ENCODE assay signal across 17 cellular contexts in the genomic region with DNA sequence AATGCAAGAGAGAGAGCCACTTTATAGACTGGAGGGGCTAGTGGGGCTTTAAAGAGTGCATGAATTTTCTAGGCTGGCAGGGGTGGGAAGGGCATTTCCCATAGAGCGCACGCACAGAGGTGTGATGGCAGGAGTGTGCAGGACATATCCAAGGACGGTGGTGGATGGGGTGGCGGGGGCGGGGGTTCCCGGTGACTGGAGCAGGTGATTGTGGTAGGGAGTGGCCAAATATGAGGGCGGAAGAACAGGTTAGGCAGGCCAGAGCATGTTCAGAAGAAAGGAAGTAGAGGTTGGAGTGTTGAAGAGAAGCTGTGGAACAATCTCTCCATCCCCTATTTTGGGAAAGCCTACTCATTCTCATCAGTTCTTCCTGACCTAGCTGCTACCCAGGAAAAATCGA. TPM values are rescaled to one million over a fixed set of nuclear protein-coding genes. Genes with fewer than 3 reads are reported as not detected.
DNase-seq lines count a peak whose midpoint lies in the region; ATAC-seq and TF ChIP-seq lines count a peak whose summit lies in the region.
"Had no signal": no experiment of that assay in that cellular context is flagged by ENCODE, and none has a peak within 500 bp of the region (broad histone marks: within the 10 kb centered on the region; RNA-seq: fewer than 3 reads in every experiment).

No MANE protein-coding gene starts in this region.

- no peaks in the 10 kb centered on the region for H3K4me1 Mint-ChIP-seq in CD8-positive, alpha-beta T cell (ENCODE audit: low read depth)

- peak overlapping the region; percentile 60 for H3K27ac ChIP-seq in PC-9
- H3K27ac ChIP-seq in CD8-positive, alpha-beta T cell (ENCODE audit: low read depth, low read length): no peak overlapping the region
- no peak overlapping the region for H3K27ac ChIP-seq in effector memory CD4-positive, alpha-beta T cell (ENCODE audit: insufficient read depth, low read length, poor library complexity, severe bottlenecking)
- H3K27ac ChIP-seq: A549, esophagus muscularis mucosa, HL-60 had no signal

- intact Hi-C loops in PC-9 (cut with micrococcal nuclease; ENCODE audit: unreplicated experiment): no loop called here
- intact Hi-C loops in CD8-positive, alpha-beta T cell (cut with DNase I, micrococcal nuclease): no loop called here

- POLR2A ChIA-PET in PC-9 (lab: Charles Lee; ENCODE audit: unreplicated experiment): no interaction called here
- POLR2A ChIA-PET in CD8-positive, alpha-beta T cell (lab: Charles Lee): interaction anchor here (0.6 kb wide), 1 partner anchor 12 kb away, joined by 3 read pairs; no protein-coding TSS in a partner anchor

- H3K4me3 ChIP-seq in PC-9: no peak overlapping the region
- H3K4me3 ChIP-seq in CD8-positive, alpha-beta T cell (ENCODE audit: low read depth, low read length): no peak overlapping the region
- H3K4me3 ChIP-seq in effector memory CD4-positive, alpha-beta T cell (ENCODE audit: insufficient read depth, low read depth, low read length, poor library complexity, severe bottlenecking): no peak overlapping the region
- H3K4me3 ChIP-seq: A549, esophagus muscularis mucosa, HAP-1 had no signal

- peaks cover 2% of the 10 kb centered on the region for H3K27me3 Mint-ChIP-seq in CD8-positive, alpha-beta T cell (ENCODE audit: low read depth)

- no peaks in the 10 kb centered on the region for H4K20me1 ChIP-seq in PC-9 (ENCODE audit: insufficient read depth)

- H3K9me3 ChIP-seq in PC-9 (ENCODE audit: insufficient read depth, low read depth): no peaks in the 10 kb centered on the region
- H3K9me3 ChIP-seq in CD8-positive, alpha-beta T cell (ENCODE audit: low read length): no peaks in the 10 kb centered on the region
- H3K9me3 ChIP-seq in effector memory CD4-positive, alpha-beta T cell (ENCODE audit: control insufficient read depth, low read length): no peaks in the 10 kb centered on the region
- H3K9me3 ChIP-seq: HAP-1 had no signal

- CTCF ChIA-PET in PC-9 (lab: Charles Lee): no interaction called here
- CTCF ChIA-PET in CD8-positive, alpha-beta T cell (lab: Charles Lee): interaction anchor here (0.6 to 1.0 kb wide), 2 partner anchors 73 to 220 kb away, joined by 3 to 4 read pairs; no protein-coding TSS in a partner anchor

- no peak for TF ChIP-seq CTCF in PC-9 (conservative IDR thresholded peaks at IDR 0.05)
- TF ChIP-seq CTCF in CD8-positive, alpha-beta T cell (IDR thresholded peaks at IDR 0.05): no peak

- H3K9me3 Mint-ChIP-seq in CD8-positive, alpha-beta T cell: no peaks in the 10 kb centered on the region
- H3K9me3 Mint-ChIP-seq: activated T-cell treated with anti-CD3 and anti-CD28 coated beads, Interleukin-2, amount 50 U/mL, for 72 hours; T-helper 2 cell treated with Interferon-gamma antibody and Interleukin-4, amounts not matched to agents 5 μg/mL and 100 μg/mL, for 36 hours had no signal

- H2AFZ ChIP-seq in PC-9: 0 out of 2 replicates have a peak overlapping the region, but pooled peaks have one; percentile 54

- no peaks in the 10 kb centered on the region for H3K9me2 ChIP-seq in PC-9 (ENCODE audit: insufficient read depth)

- H3K4me2 ChIP-seq in PC-9: peak overlapping the region; percentile 68
- H3K4me2 ChIP-seq: A549 had no signal

- BruUV-seq in PC-9 (replicated peaks; lab: Mats Ljungman, UMichigan): no TSS peak

- DNase-seq in NCI-H187 treated with DMSO at 0.1 percent for 48 hours (lab: John Stamatoyannopoulos, UW) (peak; percentile 3), NCI-H187 (lab: John Stamatoyannopoulos, UW) (no peak), PC-9 (peak; percentile 67 to 73), kidney tubule cell (ENCODE audit: low spot score) (peak; percentile 39), ureter (ENCODE audit: low spot score) (peak; percentile 82)
- DNase-seq in CD8-positive, alpha-beta T cell: no peak
- DNase-seq in effector memory CD4-positive, alpha-beta T cell: no peak
- DNase-seq: activated CD4-positive, alpha-beta T cell treated with anti-CD3 and anti-CD28 coated beads for 48 hours; activated T-cell treated with anti-CD3 and anti-CD28 coated beads, Interleukin-2, amount 50 U/mL, for 72 hours; mesenchymal stem cell had no signal

- H3K4me3 Mint-ChIP-seq in CD8-positive, alpha-beta T cell: no peak overlapping the region
- H3K4me3 Mint-ChIP-seq: activated T-cell treated with anti-CD3 and anti-CD28 coated beads, Interleukin-2, amount 50 U/mL, for 72 hours; T-helper 2 cell treated with Interferon-gamma antibody and Interleukin-4, amounts not matched to agents 5 μg/mL and 100 μg/mL, for 36 hours had no signal

- H3K36me3 Mint-ChIP-seq in CD8-positive, alpha-beta T cell: no peaks in the 10 kb centered on the region

- H3K79me2 ChIP-seq in PC-9 (ENCODE audit: low read depth): no peaks in the 10 kb centered on the region

- H3F3A ChIP-seq in PC-9 (ENCODE audit: insufficient read depth, low read depth): peaks cover 6% of the 10 kb centered on the region; the same call in 1 of the 2 replicates

- no peak overlapping the region for H3K27ac Mint-ChIP-seq in CD8-positive, alpha-beta T cell
- H3K27ac Mint-ChIP-seq: activated T-cell treated with anti-CD3 and anti-CD28 coated beads, Interleukin-2, amount 50 U/mL, for 72 hours; T-helper 2 cell treated with Interferon-gamma antibody and Interleukin-4, amounts not matched to agents 5 μg/mL and 100 μg/mL, for 36 hours had no signal

- H3K36me3 ChIP-seq in PC-9 (ENCODE audit: low read depth): no peaks in the 10 kb centered on the region
- H3K36me3 ChIP-seq in CD8-positive, alpha-beta T cell (ENCODE audit: insufficient read depth, low read length): no peaks in the 10 kb centered on the region
- no peaks in the 10 kb centered on the region for H3K36me3 ChIP-seq in effector memory CD4-positive, alpha-beta T cell (ENCODE audit: control insufficient read depth, insufficient read depth, low read length)
- H3K36me3 ChIP-seq: esophagus muscularis mucosa, HAP-1 had no signal

- no peaks in the 10 kb centered on the region for H3K27me3 ChIP-seq in PC-9 (ENCODE audit: insufficient read depth, low read depth)
- no peaks in the 10 kb centered on the region for H3K27me3 ChIP-seq in CD8-positive, alpha-beta T cell (ENCODE audit: insufficient read depth, low read length)
- H3K27me3 ChIP-seq in effector memory CD4-positive, alpha-beta T cell (replicated peaks; ENCODE audit: control insufficient read depth, insufficient read depth, low read length, poor library complexity, severe bottlenecking): no peaks in the 10 kb centered on the region
- H3K27me3 ChIP-seq: esophagus muscularis mucosa had no signal

- no peak for ATAC-seq in CD8-positive, alpha-beta T cell
- ATAC-seq in GM18870 (IDR thresholded peaks at IDR 0.05; ENCODE audit: unreplicated experiment): no peak
- ATAC-seq: A549; activated T-cell treated with anti-CD3 and anti-CD28 coated beads, Interleukin-2, amount 50 U/mL, for 72 hours; Right ventricle myocardium inferior had no signal

- peaks cover 27% of the 10 kb centered on the region for H3K4me1 ChIP-seq in PC-9 (replicated peaks; ENCODE audit: insufficient read depth)
- H3K4me1 ChIP-seq in CD8-positive, alpha-beta T cell (ENCODE audit: insufficient read depth, low read length): no peaks in the 10 kb centered on the region
- H3K4me1 ChIP-seq in effector memory CD4-positive, alpha-beta T cell (ENCODE audit: control insufficient read depth, insufficient read depth, low read length, poor library complexity, severe bottlenecking): no peaks in the 10 kb centered on the region
- H3K4me1 ChIP-seq: A549, esophagus muscularis mucosa, HAP-1 had no signal

RNA-seq across cellular contexts. Expression of gene FAM81A, which starts 18.1 kb away (rescaled TPM):
- total RNA-seq in PC-9 (2021) (7.0 TPM in 2 replicates), ureter (7.3 TPM)
- total RNA-seq in CD8-positive, alpha-beta T cell: not detected

Comparison
In these comparisons a context has a peak if more than half of its experiments do, and no peak if none do; other contexts are left out.
1. DNase-seq: peak in NCI-H187 treated with DMSO at 0.1 percent for 48 hours (single experiment), PC-9 (2 of 2), kidney tubule cell (single experiment) and ureter (single experiment); none in NCI-H187 (0 of 2), CD8-positive, alpha-beta T cell (0 of 7) and effector memory CD4-positive, alpha-beta T cell (0 of 3).